ENCODE assay signal across 8 cellular contexts in genomic region chr9:33386998-33387397, GRCh38. TPM values are rescaled to one million over a fixed set of nuclear protein-coding genes. Genes with fewer than 3 reads are reported as not detected.
DNase-seq lines count a peak whose midpoint lies in the region; ATAC-seq and TF ChIP-seq lines count a peak whose summit lies in the region.
"Not testable (repeated sequence)": the region's sequence is repeated elsewhere in the genome, so short reads cannot be mapped to it uniquely, and the experiment has no call there.
"Had no signal": no experiment of that assay in that cellular context is flagged by ENCODE, and none has a peak within 500 bp of the region (broad histone marks: within the 10 kb centered on the region; RNA-seq: fewer than 3 reads in every experiment).

No MANE protein-coding gene starts in this region.

- H3K4me1 ChIP-seq in left ventricle myocardium inferior (peaks cover 55% of the 10 kb centered on the region), gastrocnemius medialis (peaks cover 6 to 18% of the 10 kb centered on the region in 2 donors), subcutaneous abdominal adipose tissue (ENCODE audit: control insufficient read depth in 5 of 5, insufficient read depth in 5 of 5, low read length in 5 of 5) (peaks cover 1 to 50% (median 41%) of the 10 kb centered on the region in 5 donors)

- TF ChIP-seq CTCF in left ventricle myocardium inferior (IDR thresholded peaks at IDR 0.05; ENCODE audit: borderline replicate concordance); nephron (IDR thresholded peaks at IDR 0.05; ENCODE audit: unreplicated experiment in 3 of 3); gastrocnemius medialis (IDR thresholded peaks at IDR 0.05 in 4 of 5, conservative IDR thresholded peaks at IDR 0.05 in 1 of 5): not testable (repeated sequence)

- not testable (repeated sequence) for H3K9me3 ChIP-seq in left ventricle myocardium inferior (replicated peaks); gastrocnemius medialis; subcutaneous abdominal adipose tissue (ENCODE audit: control insufficient read depth in 5 of 5, low read length in 5 of 5)

- not testable (repeated sequence) for H3K27me3 ChIP-seq in left ventricle myocardium inferior (ENCODE audit: low read depth); gastrocnemius medialis; subcutaneous abdominal adipose tissue (ENCODE audit: control insufficient read depth in 5 of 5, insufficient read depth in 4 of 5, low read length in 5 of 5)

- not testable (repeated sequence) for H3K27me3 Mint-ChIP-seq in nephron (ENCODE audit: low read depth)

- H3K4me3 Mint-ChIP-seq in nephron: peak overlapping the region in 1 of 3 experiments; percentile 39

- H3K36me3 Mint-ChIP-seq in nephron (ENCODE audit: low read depth): not testable (repeated sequence)

- H3K27ac ChIP-seq in left ventricle myocardium inferior (replicated peaks) (peak overlapping the region; percentile 56), gastrocnemius medialis (peak overlapping the region; percentile 48 to 68 (median 62)), subcutaneous abdominal adipose tissue (ENCODE audit: low read depth, low read length) (peak overlapping the region; percentile 65)

- H3K36me3 ChIP-seq in left ventricle myocardium inferior (peaks cover 16% of the 10 kb centered on the region), subcutaneous abdominal adipose tissue (ENCODE audit: control insufficient read depth in 5 of 5, insufficient read depth in 5 of 5, low read length in 5 of 5) (peaks cover 0 to 14% (median 5%) of the 10 kb centered on the region in 5 donors)
- H3K36me3 ChIP-seq in gastrocnemius medialis: not testable (repeated sequence)

- not testable (repeated sequence) for ATAC-seq in gastrocnemius medialis

- not testable (repeated sequence) for DNase-seq in left ventricle myocardium inferior, gastrocnemius medialis

- H3K4me3 ChIP-seq in left ventricle myocardium inferior; gastrocnemius medialis; subcutaneous abdominal adipose tissue (ENCODE audit: low read depth in 1 of 5, low read length in 5 of 5): not testable (repeated sequence)

- H3K4me1 Mint-ChIP-seq in nephron: peaks cover 36% of the 10 kb centered on the region

- not testable (repeated sequence) for TF ChIP-seq POLR2A in gastrocnemius medialis (IDR thresholded peaks at IDR 0.05)

- H3K9ac ChIP-seq in subcutaneous abdominal adipose tissue (ENCODE audit: low read length in 5 of 5): not testable (repeated sequence)

- H3K27ac Mint-ChIP-seq in nephron: peak overlapping the region; percentile 82 to 97 (median 91)

- H3K9me3 Mint-ChIP-seq in nephron: not testable (repeated sequence)

- intact Hi-C loops in left ventricle myocardium inferior (cut with micrococcal nuclease); gastrocnemius medialis (cut with DNase I; ENCODE audit: low total_unique reads): not testable (repeated sequence)

- in situ Hi-C loops in gastrocnemius medialis (cut with MboI; ENCODE audit: low sequenced_read_pairs in 4 of 4): not testable (repeated sequence)

RNA-seq across cellular contexts. Expression of gene AQP7, which starts 15.4 kb away (rescaled TPM):
- total RNA-seq in left ventricle myocardium inferior (150 TPM), gastrocnemius medialis (10 to 100 TPM in 1 of 4 donors, 1 to 10 TPM in 3; 2.1 to 10.7 (median 4.1) TPM)
- total RNA-seq: A673; CD8-positive, alpha-beta memory T cell; Daoy; GM12878 had no signal

Comparison
In these comparisons a context has a peak if more than half of its experiments do, and no peak if none do; other contexts are left out.
1. RNA of gene AQP7, which starts 15.4 kb away (total RNA-seq): 150 TPM in left ventricle myocardium inferior (single experiment); 2.1 to 10.7 TPM in gastrocnemius medialis; every median in the first group is over 10 times any median in the second.
2. Peak in every context shown above with its lines, with median percentiles within 50 percentile points of each other: H3K27ac ChIP-seq.